Comparison of ENCODE assay signal across 22 cellular contexts in genomic region chr10:60605476-60605875, GRCh38.
"Had no signal": no experiment of that assay in that cellular context is flagged by ENCODE, and none has a peak within 500 bp of the region (broad histone marks: within the 10 kb centered on the region; RNA-seq: fewer than 3 reads in every experiment).

No MANE protein-coding gene starts in this region.

- H3K4me3 ChIP-seq: coronary artery, esophagus squamous epithelium, lower lobe of right lung, mucosa of descending colon, neural progenitor cell, psoas muscle, sigmoid colon, spleen, testis, tibial nerve, upper lobe of left lung had no signal

- H2AFZ ChIP-seq: neural progenitor cell had no signal

- H3K27ac ChIP-seq: coronary artery, esophagus squamous epithelium, lower lobe of right lung, neural progenitor cell, psoas muscle, sigmoid colon, testis, tibial nerve, upper lobe of left lung had no signal

- H3K27me3 ChIP-seq: esophagus squamous epithelium, neural progenitor cell, sigmoid colon, spleen, testis, tibial nerve, upper lobe of left lung had no signal

- H3K4me2 ChIP-seq: neural progenitor cell had no signal

- H3K9me3 ChIP-seq: esophagus squamous epithelium, lower lobe of right lung, mucosa of descending colon, psoas muscle, sigmoid colon, spleen, testis, tibial nerve, upper lobe of left lung had no signal

- DNase-seq: dermis blood vessel endothelial cell; effector memory CD4-positive, alpha-beta T cell; erythroblast; esophagus squamous epithelium; head of caudate nucleus; left ventricle myocardium superior; lower lobe of right lung; mucosa of descending colon; naive B cell; posterior cingulate gyrus; psoas muscle; right cardiac atrium; sigmoid colon; spleen; stimulated activated CD4-positive, alpha-beta T cell treated with anti-CD3 and anti-CD28 coated beads, Interleukin-4, amount 100 ng/mL, for 4 hours; stimulated activated naive CD8-positive, alpha-beta T cell treated with anti-CD3 and anti-CD28 coated beads, Interleukin-15, Interleukin-2, amounts not matched to agents 100 U/mL and 50 U/mL, for 24 hours; substantia nigra; testis; upper lobe of left lung had no signal

- H3K36me3 ChIP-seq: esophagus squamous epithelium, lower lobe of right lung, neural progenitor cell, sigmoid colon, spleen, tibial nerve, upper lobe of left lung had no signal

- H3K4me1 ChIP-seq: esophagus squamous epithelium, lower lobe of right lung, neural progenitor cell, psoas muscle, testis, upper lobe of left lung had no signal

- H3K9ac ChIP-seq: neural progenitor cell had no signal
